16 cellular contexts compared by ENCODE assay signal in genomic region chr20:46974669-46975434, GRCh38.
"Had no signal": no experiment of that assay in that cellular context is flagged by ENCODE, and none has a peak within 500 bp of the region (broad histone marks: within the 10 kb centered on the region; RNA-seq: fewer than 3 reads in every experiment).

No MANE protein-coding gene starts in this region.

- H3K4me3 Mint-ChIP-seq: activated B cell treated with CpG ODN at 0.5 μM for 24 hours; activated naive CD4-positive, alpha-beta T cell treated with anti-CD3 and anti-CD28 coated beads, Interleukin-2, amount 50 U/mL, for 24 hours; activated T-cell treated with anti-CD3 and anti-CD28 coated beads, Interleukin-2, amount 50 U/mL, for 24 hours; central memory CD8-positive, alpha-beta T cell; stimulated activated effector memory CD8-positive, alpha-beta T cell treated with anti-CD3 and anti-CD28 coated beads, Interleukin-12 subunit alpha, Interleukin-12 subunit beta, amount 100 ng/mL, for 72 hours had no signal

- H3K27ac Mint-ChIP-seq: activated B cell treated with CpG ODN at 0.5 μM for 24 hours; activated naive CD4-positive, alpha-beta T cell treated with anti-CD3 and anti-CD28 coated beads, Interleukin-2, amount 50 U/mL, for 24 hours; activated T-cell treated with anti-CD3 and anti-CD28 coated beads, Interleukin-2, amount 50 U/mL, for 24 hours; stimulated activated effector memory CD8-positive, alpha-beta T cell treated with anti-CD3 and anti-CD28 coated beads, Interleukin-12 subunit alpha, Interleukin-12 subunit beta, amount 100 ng/mL, for 72 hours had no signal

- FAIRE-seq: pancreas, TTC549 had no signal

- H3K27ac ChIP-seq: gastrocnemius medialis, heart right ventricle, pancreas, tibial artery had no signal

- H3K9me3 Mint-ChIP-seq: activated B cell treated with CpG ODN at 0.5 μM for 24 hours; activated T-cell treated with anti-CD3 and anti-CD28 coated beads, Interleukin-2, amount 50 U/mL, for 24 hours; central memory CD8-positive, alpha-beta T cell; stimulated activated effector memory CD8-positive, alpha-beta T cell treated with anti-CD3 and anti-CD28 coated beads, Interleukin-12 subunit alpha, Interleukin-12 subunit beta, amount 100 ng/mL, for 72 hours had no signal

- H3K36me3 Mint-ChIP-seq: activated naive CD4-positive, alpha-beta T cell treated with anti-CD3 and anti-CD28 coated beads, Interleukin-2, amount 50 U/mL, for 24 hours; stimulated activated effector memory CD8-positive, alpha-beta T cell treated with anti-CD3 and anti-CD28 coated beads, Interleukin-12 subunit alpha, Interleukin-12 subunit beta, amount 100 ng/mL, for 72 hours had no signal

- DNase-seq: activated B cell treated with CpG ODN at 0.5 μM for 24 hours; activated CD4-positive, alpha-beta T cell treated with anti-CD3 and anti-CD28 coated beads, Interleukin-2, amount 50 U/mL, for 1 hour; activated T-cell treated with anti-CD3 and anti-CD28 coated beads, Interleukin-2, amount 50 U/mL, for 24 hours; amniotic stem cell; cortex of kidney; effector CD4-positive, alpha-beta T cell; gastrocnemius medialis; heart right ventricle; left colon; naive thymus-derived CD4-positive, alpha-beta T cell; pancreas; tibial artery had no signal

- ATAC-seq: gastrocnemius medialis; heart right ventricle; left colon; naive thymus-derived CD4-positive, alpha-beta T cell; pancreas; stimulated activated effector memory CD8-positive, alpha-beta T cell treated with anti-CD3 and anti-CD28 coated beads, Interleukin-12 subunit alpha, Interleukin-12 subunit beta, amount 100 ng/mL, for 72 hours had no signal

- H3K4me1 Mint-ChIP-seq: activated B cell treated with CpG ODN at 0.5 μM for 24 hours; activated naive CD4-positive, alpha-beta T cell treated with anti-CD3 and anti-CD28 coated beads, Interleukin-2, amount 50 U/mL, for 24 hours; stimulated activated effector memory CD8-positive, alpha-beta T cell treated with anti-CD3 and anti-CD28 coated beads, Interleukin-12 subunit alpha, Interleukin-12 subunit beta, amount 100 ng/mL, for 72 hours had no signal

- H3K4me3 ChIP-seq: gastrocnemius medialis, heart right ventricle, pancreas, tibial artery had no signal
